34 cellular contexts compared by ENCODE assay signal in genomic region chr5:83703059-83703458, GRCh38. TPM values are rescaled to one million over a fixed set of nuclear protein-coding genes. Genes with fewer than 3 reads are reported as not detected.
"Had no signal": no experiment of that assay in that cellular context is flagged by ENCODE, and none has a peak within 500 bp of the region (broad histone marks: within the 10 kb centered on the region; RNA-seq: fewer than 3 reads in every experiment).

No MANE protein-coding gene starts in this region.

- H3K4me1 ChIP-seq: adrenal gland, body of pancreas, esophagus muscularis mucosa, foreskin keratinocyte, gastrocnemius medialis, heart left ventricle had no signal

- ATAC-seq: activated CD4-positive, CD25-positive, alpha-beta regulatory T cell treated with anti-CD3 and anti-CD28 coated beads, Interleukin-2, amount 50 U/mL, for 24 hours; activated CD8-positive, alpha-beta T cell treated with anti-CD3 and anti-CD28 coated beads for 36 hours; activated naive CD8-positive, alpha-beta T cell treated with anti-CD3 and anti-CD28 coated beads, Interleukin-2, amount 50 U/mL, for 24 hours; activated T-cell treated with anti-CD3 and anti-CD28 coated beads, Interleukin-2, amount 50 U/mL, for 4 hours; activated T-helper 17 cell treated with anti-CD3 and anti-CD28 coated beads, Interleukin-2, amount 50 U/mL, for 72 hours; body of pancreas; effector memory CD8-positive, alpha-beta T cell; foreskin keratinocyte; gastrocnemius medialis; heart left ventricle; T-helper 17 cell had no signal

- FAIRE-seq: colon had no signal

- H3K36me3 ChIP-seq: adrenal gland, esophagus muscularis mucosa, gastrocnemius medialis, heart left ventricle, WERI-Rb-1 had no signal

- H3K9me3 Mint-ChIP-seq: activated B cell treated with CpG ODN at 0.5 μM for 24 hours; activated T-cell treated with anti-CD3 and anti-CD28 coated beads, Interleukin-2, amount 50 U/mL, for 4 hours; activated T-helper 17 cell treated with anti-CD3 and anti-CD28 coated beads, Interleukin-2, amount 50 U/mL, for 72 hours; effector memory CD8-positive, alpha-beta T cell had no signal

- H3K27me3 ChIP-seq: body of pancreas, esophagus muscularis mucosa, foreskin keratinocyte, heart left ventricle had no signal

- H3K27ac Mint-ChIP-seq: activated B cell treated with CpG ODN at 0.5 μM for 24 hours; activated CD8-positive, alpha-beta T cell treated with anti-CD3 and anti-CD28 coated beads for 36 hours; activated naive CD4-positive, alpha-beta T cell treated with anti-CD3 and anti-CD28 coated beads for 36 hours; activated naive CD4-positive, alpha-beta T cell treated with anti-CD3 and anti-CD28 coated beads, Interleukin-2, amount 50 U/mL, for 24 hours; activated naive CD8-positive, alpha-beta T cell treated with anti-CD3 and anti-CD28 coated beads for 36 hours; activated naive CD8-positive, alpha-beta T cell treated with anti-CD3 and anti-CD28 coated beads, Interleukin-2, amount 50 U/mL, for 24 hours; activated T-helper 17 cell treated with anti-CD3 and anti-CD28 coated beads, Interleukin-2, amount 50 U/mL, for 72 hours; effector memory CD8-positive, alpha-beta T cell; T-helper 17 cell; T-helper 2 cell treated with Interferon-gamma antibody and Interleukin-4, amounts not matched to agents 5 μg/mL and 100 μg/mL, for 36 hours had no signal

- H3K9me3 ChIP-seq: adrenal gland, body of pancreas, gastrocnemius medialis had no signal

- H3K27ac ChIP-seq: adrenal gland, body of pancreas, esophagus muscularis mucosa, foreskin keratinocyte, gastrocnemius medialis, heart left ventricle, WERI-Rb-1 had no signal

- DNase-seq: activated B cell treated with CpG ODN at 0.5 μM for 24 hours; activated CD4-positive, alpha-beta T cell treated with anti-CD3 and anti-CD28 coated beads for 48 hours; activated CD4-positive, alpha-beta T cell treated with anti-CD3 and anti-CD28 coated beads, Interleukin-2, amount 50 U/mL, for 1 hour; activated CD4-positive, alpha-beta T cell treated with anti-CD3 and anti-CD28 coated beads, Interleukin-2, amount 50 U/mL, for 48 hours; activated CD8-positive, alpha-beta memory T cell treated with anti-CD3 and anti-CD28 coated beads for 24 hours; activated CD8-positive, alpha-beta T cell treated with anti-CD3 and anti-CD28 coated beads for 36 hours; activated effector memory CD4-positive, alpha-beta T cell treated with anti-CD3 and anti-CD28 coated beads, Interleukin-2, amount 50 U/mL, for 16 hours; activated naive CD4-positive, alpha-beta T cell treated with anti-CD3 and anti-CD28 coated beads for 36 hours; activated naive CD8-positive, alpha-beta T cell treated with anti-CD3 and anti-CD28 coated beads for 36 hours; activated naive CD8-positive, alpha-beta T cell treated with anti-CD3 and anti-CD28 coated beads, Interleukin-2, amount 50 U/mL, for 24 hours; activated T-cell treated with anti-CD3 and anti-CD28 coated beads, Interleukin-2, amount 50 U/mL, for 4 hours; adrenal gland; amygdala; aorta; body of pancreas; caudate nucleus; cortex of kidney; dermis blood vessel endothelial cell; effector CD4-positive, alpha-beta T cell; effector memory CD8-positive, alpha-beta T cell; erythroblast; foreskin keratinocyte; gastrocnemius medialis; glutamatergic neuron; heart left ventricle; T-helper 17 cell; T1000; WERI-Rb-1 had no signal

- H3K4me3 ChIP-seq: adrenal gland, body of pancreas, esophagus muscularis mucosa, gastrocnemius medialis, heart left ventricle had no signal

- H3K27me3 Mint-ChIP-seq: effector memory CD8-positive, alpha-beta T cell had no signal

- H3K4me3 Mint-ChIP-seq: activated B cell treated with CpG ODN at 0.5 μM for 24 hours; activated CD8-positive, alpha-beta T cell treated with anti-CD3 and anti-CD28 coated beads for 36 hours; activated naive CD4-positive, alpha-beta T cell treated with anti-CD3 and anti-CD28 coated beads for 36 hours; activated naive CD4-positive, alpha-beta T cell treated with anti-CD3 and anti-CD28 coated beads, Interleukin-2, amount 50 U/mL, for 24 hours; activated naive CD8-positive, alpha-beta T cell treated with anti-CD3 and anti-CD28 coated beads for 36 hours; activated naive CD8-positive, alpha-beta T cell treated with anti-CD3 and anti-CD28 coated beads, Interleukin-2, amount 50 U/mL, for 24 hours; activated T-cell treated with anti-CD3 and anti-CD28 coated beads, Interleukin-2, amount 50 U/mL, for 4 hours; activated T-helper 17 cell treated with anti-CD3 and anti-CD28 coated beads, Interleukin-2, amount 50 U/mL, for 72 hours; effector memory CD8-positive, alpha-beta T cell; T-helper 17 cell; T-helper 2 cell treated with Interferon-gamma antibody and Interleukin-4, amounts not matched to agents 5 μg/mL and 100 μg/mL, for 36 hours had no signal

- H3K4me1 Mint-ChIP-seq: activated B cell treated with CpG ODN at 0.5 μM for 24 hours; activated naive CD4-positive, alpha-beta T cell treated with anti-CD3 and anti-CD28 coated beads, Interleukin-2, amount 50 U/mL, for 24 hours; activated naive CD8-positive, alpha-beta T cell treated with anti-CD3 and anti-CD28 coated beads for 36 hours; activated naive CD8-positive, alpha-beta T cell treated with anti-CD3 and anti-CD28 coated beads, Interleukin-2, amount 50 U/mL, for 24 hours; activated T-helper 17 cell treated with anti-CD3 and anti-CD28 coated beads, Interleukin-2, amount 50 U/mL, for 72 hours; T-helper 17 cell had no signal

- H3K36me3 Mint-ChIP-seq: activated naive CD4-positive, alpha-beta T cell treated with anti-CD3 and anti-CD28 coated beads, Interleukin-2, amount 50 U/mL, for 24 hours; activated naive CD8-positive, alpha-beta T cell treated with anti-CD3 and anti-CD28 coated beads for 36 hours had no signal

RNA-seq across cellular contexts. Expression of gene HAPLN1, which starts 17.6 kb away (rescaled TPM):
- total RNA-seq: activated B cell treated with CpG ODN at 0.5 μM for 24 hours; activated CD8-positive, alpha-beta T cell treated with anti-CD3 and anti-CD28 coated beads for 36 hours; activated naive CD4-positive, alpha-beta T cell treated with anti-CD3 and anti-CD28 coated beads for 36 hours; activated naive CD8-positive, alpha-beta T cell treated with anti-CD3 and anti-CD28 coated beads for 36 hours; activated T-cell treated with anti-CD3 and anti-CD28 coated beads, Interleukin-2, amount 50 U/mL, for 4 hours; activated T-helper 17 cell treated with anti-CD3 and anti-CD28 coated beads, Interleukin-2, amount 50 U/mL, for 72 hours; adrenal gland; body of pancreas; foreskin keratinocyte; gastrocnemius medialis; T-helper 17 cell had no signal
- polyA plus RNA-seq: adrenal gland, foreskin keratinocyte had no signal
